8 cellular contexts compared by ENCODE assay signal in the genomic region with DNA sequence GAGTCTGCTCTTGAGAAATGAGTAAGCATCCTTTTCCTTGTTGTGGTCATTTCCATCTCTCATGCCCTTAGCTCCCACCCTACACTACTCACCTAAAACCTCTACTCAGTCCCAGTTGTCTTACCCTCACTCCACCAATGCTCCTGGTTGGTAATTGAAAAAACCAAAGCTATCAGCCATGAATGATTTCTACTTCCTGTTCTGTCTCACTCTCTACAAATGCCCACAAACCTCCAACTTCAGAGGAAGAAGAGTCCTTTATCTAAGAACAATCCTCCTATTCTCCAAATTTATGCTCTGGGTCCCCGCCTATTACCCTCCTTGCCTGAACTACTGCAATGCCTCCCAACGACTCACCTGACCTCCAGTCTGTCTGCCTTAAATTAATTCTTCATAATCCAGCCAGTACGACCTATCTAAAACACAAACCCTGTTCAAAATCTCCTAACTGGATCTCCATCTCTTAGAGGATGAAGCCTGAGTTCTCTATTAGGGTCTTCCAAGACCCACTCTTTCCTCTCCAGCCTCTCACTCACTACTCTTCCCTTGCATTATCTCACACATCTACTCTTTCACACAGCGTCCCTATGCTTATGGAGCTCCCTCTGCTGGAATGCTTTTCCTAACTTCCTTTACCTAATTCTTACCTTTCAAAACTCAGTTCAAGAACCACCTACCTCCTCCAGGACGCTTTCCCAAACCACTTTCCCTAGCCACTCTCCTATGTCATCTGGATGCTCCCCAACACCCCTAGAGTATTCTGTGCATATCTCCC. TPM values are rescaled to one million over a fixed set of nuclear protein-coding genes. Genes with fewer than 3 reads are reported as not detected.
DNase-seq lines count a peak whose midpoint lies in the region; ATAC-seq and TF ChIP-seq lines count a peak whose summit lies in the region.

No MANE protein-coding gene starts in this region.

- peaks cover 37% of the 10 kb centered on the region for H3K4me1 ChIP-seq in mammary epithelial cell (ENCODE audit: insufficient read depth, low read length)

- no peak for ATAC-seq in natural killer cell

- peak overlapping the region; percentile 79 for H3K27ac Mint-ChIP-seq in activated T-cell treated with anti-CD3 and anti-CD28 coated beads, Interleukin-2, amount 50 U/mL, for 24 hours
- H3K27ac Mint-ChIP-seq in HFFc6 (peak overlapping the region; percentile 34), natural killer cell (peak overlapping the region; percentile 58 to 63)

- WGBS in mammary epithelial cell (ENCODE audit: low coverage, missing lambda C conversion rate) = 21% methylated on average over 5 of the region's 5 CpGs

- intact Hi-C loops in mammary epithelial cell (cut with micrococcal nuclease) (loop anchor here (1.0 to 5.0 kb wide), 7 partner anchors 13 to 283 kb away; a partner anchor contains a TSS), natural killer cell (cut with micrococcal nuclease) (loop anchor here (2.0 kb wide), 1 partner anchor 81 kb away; a partner anchor contains a TSS)

- H3K36me3 ChIP-seq in mammary epithelial cell (ENCODE audit: insufficient read depth, low read length) = peaks cover 25% of the 10 kb centered on the region

- no TSS peak for BruUV-seq in mammary epithelial cell (replicated peaks; lab: Mats Ljungman, UMichigan)

- H3K4me1 Mint-ChIP-seq in activated T-cell treated with anti-CD3 and anti-CD28 coated beads, Interleukin-2, amount 50 U/mL, for 24 hours (ENCODE audit: low read depth) = peaks cover 58% of the 10 kb centered on the region
- peaks cover 50% of the 10 kb centered on the region for H3K4me1 Mint-ChIP-seq in HFFc6 (ENCODE audit: low read depth)
- peaks cover 42 to 54% of the 10 kb centered on the region in 2 donors for H3K4me1 Mint-ChIP-seq in natural killer cell

- in situ Hi-C loops in mammary epithelial cell (cut with MboI; ENCODE audit: low sequenced_read_pairs in 2 of 2) = loop anchor here in 1 of 2 donors (5.0 kb wide), 1 partner anchor 55 kb away; a partner anchor contains a TSS

- no peak overlapping the region for H3K4me3 ChIP-seq in mammary epithelial cell (replicated peaks in 1 of 3; ENCODE audit: insufficient read depth in 1 of 3, low read depth in 2 of 3, low read length in 3 of 3)

- no peak overlapping the region for H3K4me3 Mint-ChIP-seq in activated T-cell treated with anti-CD3 and anti-CD28 coated beads, Interleukin-2, amount 50 U/mL, for 24 hours
- H3K4me3 Mint-ChIP-seq in HFFc6 (no peak overlapping the region), natural killer cell (peak overlapping the region; percentile 10)

- no peaks in the 10 kb centered on the region for H3K9me3 ChIP-seq in mammary epithelial cell (replicated peaks; ENCODE audit: insufficient read depth, low read length)

- CTCF ChIA-PET in mammary epithelial cell (lab: Charles Lee; ENCODE audit: low non-redundant PET) = interaction anchor here (0.6 to 1.9 kb wide), 7 partner anchors 16 to 187 kb away, joined by 3 to 37 read pairs (median 4); a partner anchor contains a TSS

- no peaks in the 10 kb centered on the region for H3K27me3 ChIP-seq in mammary epithelial cell (ENCODE audit: insufficient read depth, low read length)

- dilution Hi-C loops in mammary epithelial cell (cut with HindIII; ENCODE audit: low sequenced_read_pairs) = loop anchor here (5.0 kb wide), 3 partner anchors 35 to 110 kb away; a partner anchor contains a TSS

- no peaks in the 10 kb centered on the region for H4K20me1 ChIP-seq in mammary epithelial cell (ENCODE audit: insufficient read depth, low read length)

- H3K9ac ChIP-seq in mammary epithelial cell (ENCODE audit: insufficient read depth, low read length) = no peak overlapping the region

- H3K27me3 Mint-ChIP-seq in activated T-cell treated with anti-CD3 and anti-CD28 coated beads, Interleukin-2, amount 50 U/mL, for 24 hours = no peaks in the 10 kb centered on the region
- H3K27me3 Mint-ChIP-seq in HFFc6 (ENCODE audit: insufficient read depth) = no peaks in the 10 kb centered on the region
- H3K27me3 Mint-ChIP-seq in natural killer cell (ENCODE audit: low read depth in 2 of 2) = no peaks in the 10 kb centered on the region

- no peak overlapping the region for H2AFZ ChIP-seq in mammary epithelial cell (ENCODE audit: low read depth, low read length)

- TF ChIP-seq CTCF in HFFc6 (IDR thresholded peaks at IDR 0.05) = peak; percentile 66
- peak; percentile 58 to 74 for TF ChIP-seq CTCF in mammary epithelial cell (conservative IDR thresholded peaks at IDR 0.05 in 1 of 2, IDR thresholded peaks at IDR 0.05 in 1 of 2; ENCODE audit: extremely low read depth in 1 of 2, insufficient read depth in 1 of 2, low read depth in 1 of 2, low read length in 2 of 2)
- peak; percentile 4 for TF ChIP-seq CTCF in natural killer cell (IDR thresholded peaks at IDR 0.05)

- H3K9me3 Mint-ChIP-seq in activated T-cell treated with anti-CD3 and anti-CD28 coated beads, Interleukin-2, amount 50 U/mL, for 24 hours = no peaks in the 10 kb centered on the region
- H3K9me3 Mint-ChIP-seq in HFFc6 = no peaks in the 10 kb centered on the region
- H3K9me3 Mint-ChIP-seq in natural killer cell = no peaks in the 10 kb centered on the region

- peak overlapping the region; percentile 5 for H3K27ac ChIP-seq in mammary epithelial cell (ENCODE audit: insufficient read depth, low read depth, low read length)

- H3K36me3 Mint-ChIP-seq in activated T-cell treated with anti-CD3 and anti-CD28 coated beads, Interleukin-2, amount 50 U/mL, for 24 hours (ENCODE audit: low read depth) = peaks cover 67% of the 10 kb centered on the region
- H3K36me3 Mint-ChIP-seq in HFFc6 (ENCODE audit: low read depth) (peaks cover 23% of the 10 kb centered on the region), natural killer cell (peaks cover 5% of the 10 kb centered on the region)

- H3K4me2 ChIP-seq in mammary epithelial cell (ENCODE audit: insufficient read depth, low read depth, low read length) = peak overlapping the region; percentile 4

- peaks cover 46% of the 10 kb centered on the region for H3K79me2 ChIP-seq in mammary epithelial cell (ENCODE audit: insufficient read depth, low read length)

- DNase-seq in activated T-cell treated with anti-CD3 and anti-CD28 coated beads, Interleukin-2, amount 50 U/mL, for 24 hours = no peak
- no peak for DNase-seq in activated T-cell treated with anti-CD3 and anti-CD28 coated beads for 4 hours
- no peak for DNase-seq in HFFc6
- peak; percentile 24 for DNase-seq in NCI-H2196 treated with DMSO at 0.1 percent for 48 hours (lab: John Stamatoyannopoulos, UW; ENCODE audit: unreplicated experiment)
- DNase-seq in mammary epithelial cell = peak; percentile 54
- no peak for DNase-seq in natural killer cell
- DNase-seq in 8988T = no peak
- no peak for DNase-seq in ecto neural progenitor cell (ENCODE audit: low spot score)

RNA-seq across cellular contexts. Expression of a gene that starts 2.2 kb away (rescaled TPM):
- total RNA-seq in HFFc6 (2021; fragmentation: NEBNext Ultra II Directional; extraction: Animal tissue kit (Norgen Biotek cat#: 25700)) = 10 to 100 TPM; 32.9 to 42.2 (median 39.1) TPM
- total RNA-seq in mammary epithelial cell (10 to 100 TPM; 19.2 to 84.8 TPM), natural killer cell (10 to 100 TPM; 39.8 to 59.0 (median 43.3) TPM)
- polyA plus RNA-seq in mammary epithelial cell = 85.0 TPM
- 36.0 TPM for polyA minus RNA-seq in mammary epithelial cell

RNA-seq across cellular contexts. Expression of a gene that starts 2.3 kb away (rescaled TPM):
- 10 to 100 TPM; 25.4 to 31.1 (median 28.1) TPM for total RNA-seq in HFFc6 (2021; fragmentation: NEBNext Ultra II Directional; extraction: Animal tissue kit (Norgen Biotek cat#: 25700))
- 10 to 100 TPM; 26.7 to 42.8 TPM for total RNA-seq in mammary epithelial cell
- polyA plus RNA-seq in mammary epithelial cell = 13.4 TPM
- 62.6 TPM for polyA minus RNA-seq in mammary epithelial cell
- 10 to 100 TPM; 34.9 to 47.8 (median 39.2) TPM for total RNA-seq in natural killer cell

RNA-seq across cellular contexts. Expression of a gene that starts 10.4 kb away (rescaled TPM):
- total RNA-seq in HFFc6 (2021; fragmentation: NEBNext Ultra II Directional; extraction: Animal tissue kit (Norgen Biotek cat#: 25700)) = under 1 TPM in 5 of 6 experiments, not detected in 1; 0.17 to 0.40 (median 0.20) TPM
- 1 to 10 TPM; 1.3 to 2.1 TPM for total RNA-seq in mammary epithelial cell
- polyA plus RNA-seq in mammary epithelial cell = 3.3 TPM
- 5.4 TPM for polyA minus RNA-seq in mammary epithelial cell
- total RNA-seq in natural killer cell = 10 to 100 TPM; 40.0 to 59.6 (median 46.6) TPM

RNA-seq across cellular contexts. Expression of a gene that starts 12.6 kb away (rescaled TPM):
- total RNA-seq in HFFc6 (2021; fragmentation: NEBNext Ultra II Directional; extraction: Animal tissue kit (Norgen Biotek cat#: 25700)) = 1 to 10 TPM; 2.2 to 3.0 (median 2.3) TPM
- total RNA-seq in mammary epithelial cell (10 to 100 TPM; 17.8 to 33.8 TPM), natural killer cell (10 to 100 TPM; 27.6 to 40.5 (median 37.4) TPM)
- polyA plus RNA-seq in mammary epithelial cell = 7.3 TPM
- polyA minus RNA-seq in mammary epithelial cell = 2.2 TPM

RNA-seq across cellular contexts. Expression of a gene that starts 13.9 kb away (rescaled TPM):
- total RNA-seq in HFFc6 (2021; fragmentation: NEBNext Ultra II Directional; extraction: Animal tissue kit (Norgen Biotek cat#: 25700)) = 1 to 10 TPM; 1.5 to 2.9 (median 1.9) TPM
- total RNA-seq in mammary epithelial cell = 10 to 100 TPM in 1 of 2 donors, 1 to 10 TPM in 1; 6.8 to 25.5 TPM
- 9.2 TPM for polyA plus RNA-seq in mammary epithelial cell
- 25.0 TPM for polyA minus RNA-seq in mammary epithelial cell
- 10 to 100 TPM; 33.5 to 55.7 (median 49.7) TPM for total RNA-seq in natural killer cell

Comparison
In these comparisons a context has a peak if more than half of its experiments do, and no peak if none do; other contexts are left out.
1. DNase-seq: peak in NCI-H2196 treated with DMSO at 0.1 percent for 48 hours (single experiment) and mammary epithelial cell (single experiment); none in activated T-cell treated with anti-CD3 and anti-CD28 coated beads, Interleukin-2, amount 50 U/mL, for 24 hours (single experiment), activated T-cell treated with anti-CD3 and anti-CD28 coated beads for 4 hours (single experiment), HFFc6 (single experiment), natural killer cell (single experiment), 8988T (single experiment) and ecto neural progenitor cell (single experiment).
2. CTCF ChIP-seq: peak in every context shown above with its lines; median percentile 66 in HFFc6; 66 in mammary epithelial cell; 4 in natural killer cell.
3. RNA of a gene that starts 10.4 kb away (total RNA-seq): 40.0 to 59.6 TPM in natural killer cell; 1.3 to 2.1 TPM in mammary epithelial cell and 0.17 to 0.40 TPM in HFFc6; every median in the first group is over 10 times any median in the second.
4. Peak in every context shown above with its lines, with median percentiles within 50 percentile points of each other: H3K27ac Mint-ChIP-seq.